ENCODE assay signal across 17 cellular contexts in genomic region chr11:76661306-76661751, GRCh38. TPM values are rescaled to one million over a fixed set of nuclear protein-coding genes. Genes with fewer than 3 reads are reported as not detected.
"Had no signal": no experiment of that assay in that cellular context is flagged by ENCODE, and none has a peak within 500 bp of the region (broad histone marks: within the 10 kb centered on the region; RNA-seq: fewer than 3 reads in every experiment).

No MANE protein-coding gene starts in this region.

- H3K9me3 ChIP-seq: esophagus muscularis mucosa, psoas muscle, thyroid gland, vagina had no signal

- FAIRE-seq: keratinocyte had no signal

- H2AFZ ChIP-seq: hepatocyte had no signal

- H3K27ac ChIP-seq: esophagus muscularis mucosa, hepatocyte, psoas muscle, thyroid gland, vagina had no signal

- H3K4me1 ChIP-seq: psoas muscle had no signal

- DNase-seq: activated CD4-positive, alpha-beta T cell treated with anti-CD3 and anti-CD28 coated beads, Interleukin-2, amount 10 ng/mL, durations not matched to agents 24 days and 14 days; activated CD8-positive, alpha-beta T cell treated with anti-CD3 and anti-CD28 coated beads, Interleukin-2, amount 10 ng/mL, durations not matched to agents 7 days and 5 days; activated gamma-delta T cell; activated T-cell treated with anti-CD3 and anti-CD28 coated beads, Interleukin-2, amount 50 U/mL, for 48 hours; amygdala; central memory CD4-positive, alpha-beta T cell; cortex of kidney; effector CD4-positive, alpha-beta T cell; mesendoderm; occipital lobe; psoas muscle had no signal

- H3K4me3 ChIP-seq: esophagus muscularis mucosa, hepatocyte, psoas muscle, thyroid gland, vagina had no signal

- H3K27me3 ChIP-seq: esophagus muscularis mucosa, hepatocyte, thyroid gland, vagina had no signal

- ATAC-seq: activated CD8-positive, alpha-beta T cell treated with anti-CD3 and anti-CD28 coated beads, Interleukin-2, amount 10 ng/mL, durations not matched to agents 7 days and 5 days; psoas muscle; stimulated activated effector memory CD8-positive, alpha-beta T cell treated with anti-CD3 and anti-CD28 coated beads, Interleukin-12 subunit alpha, Interleukin-12 subunit beta, amount 100 ng/mL, for 72 hours had no signal

- H3K36me3 ChIP-seq: thyroid gland had no signal

- H3K4me2 ChIP-seq: hepatocyte had no signal

RNA-seq across cellular contexts. Expression of gene LRRC32, which starts 9.2 kb away (rescaled TPM):
- polyA plus RNA-seq: keratinocyte had no signal
